Comparison of ENCODE assay signal across 5 cellular contexts in the genomic region with DNA sequence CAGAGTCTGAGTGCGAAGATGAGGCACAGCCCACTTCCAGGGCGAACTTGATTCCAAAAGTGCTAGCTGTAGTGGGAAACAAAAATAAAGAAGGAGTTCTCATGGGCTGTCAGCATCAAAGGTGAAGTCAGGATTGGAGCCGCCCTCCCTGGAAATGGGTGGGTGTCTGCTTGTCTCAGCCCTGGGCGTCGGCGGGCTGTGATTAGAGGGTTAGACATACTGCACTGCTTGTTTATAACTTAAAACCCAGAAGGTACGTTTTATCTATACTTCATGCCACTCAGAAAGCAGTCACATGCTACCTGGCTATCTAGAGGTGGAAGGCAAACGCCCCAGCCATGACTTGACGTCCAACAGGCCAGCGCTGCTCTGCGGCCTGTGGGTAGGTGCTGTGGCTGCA.
"Had no signal": no experiment of that assay in that cellular context is flagged by ENCODE, and none has a peak within 500 bp of the region (broad histone marks: within the 10 kb centered on the region; RNA-seq: fewer than 3 reads in every experiment).

No MANE protein-coding gene starts in this region.

- H3K4me3 Mint-ChIP-seq: GM23338, H9 had no signal

- H3K4me3 ChIP-seq: GM23338, K562 had no signal

- DNase-seq: H9, HCEC 1CT, IMR-90 had no signal

- H3K27ac Mint-ChIP-seq: GM23338, H9 had no signal
